In genomic region chr9:110538169-110538568, GRCh38 we compare ENCODE assay signal across 20 cellular contexts. TPM values are rescaled to one million over a fixed set of nuclear protein-coding genes. Genes with fewer than 3 reads are reported as not detected.
DNase-seq lines count a peak whose midpoint lies in the region; ATAC-seq, FAIRE-seq and TF ChIP-seq lines count a peak whose summit lies in the region.
"Had no signal": no experiment of that assay in that cellular context is flagged by ENCODE, and none has a peak within 500 bp of the region (broad histone marks: within the 10 kb centered on the region; RNA-seq: fewer than 3 reads in every experiment).

No MANE protein-coding gene starts in this region.

- no peak overlapping the region for H2AFZ ChIP-seq in hepatocyte
- H2AFZ ChIP-seq: parathyroid adenoma had no signal

- H4K20me1 ChIP-seq in hepatocyte (ENCODE audit: insufficient read depth, poor library complexity, severe bottlenecking): no peaks in the 10 kb centered on the region

- no peak for ATAC-seq in Right ventricle myocardium inferior
- ATAC-seq: activated CD4-positive, CD25-positive, alpha-beta regulatory T cell treated with anti-CD3 and anti-CD28 coated beads, Interleukin-2, amount 50 U/mL, for 24 hours had no signal

- H3K4me1 ChIP-seq in left ventricle myocardium inferior (peaks cover 16% of the 10 kb centered on the region), hepatocyte (ENCODE audit: insufficient read depth) (no peaks in the 10 kb centered on the region), vagina (peaks cover 4% of the 10 kb centered on the region)
- H3K4me1 ChIP-seq: parathyroid adenoma had no signal

- WGBS in hepatocyte (ENCODE audit: low lambda C conversion rate, missing lambda C conversion rate): 35% methylated on average over 2 of the region's 2 CpGs

- DNase-seq in left ventricle myocardium inferior (no peak), Right ventricle myocardium inferior (ENCODE audit: missing footprints) (no peak), astrocyte of the spinal cord (ENCODE audit: low read depth, low spot score) (peak; percentile 25), hepatocyte (ENCODE audit: low spot score) (no peak), vagina (ENCODE audit: extremely low spot score in 2 of 2) (no peak), OCI-M2 (lab: John Stamatoyannopoulos, UW; ENCODE audit: unreplicated experiment) (no peak), GM12891 (ENCODE audit: insufficient read length, low spot score) (no peak)
- no peak for DNase-seq in stimulated activated CD4-positive, alpha-beta T cell treated with anti-CD3 and anti-CD28 coated beads, Interleukin-2, amount 100 ng/mL, for 48 hours
- DNase-seq: activated effector memory CD4-positive, alpha-beta T cell treated with Interleukin-2 at 50 U/mL for 16 hours; COR-L47; left cardiac atrium; NCI-H146; NCI-H345; stimulated activated CD4-positive, alpha-beta T cell treated with anti-CD3 and anti-CD28 coated beads, Interleukin-12 subunit alpha, Interleukin-12 subunit beta, amount 100 ng/mL, for 4 hours had no signal

- no peaks in the 10 kb centered on the region for H3K9me2 ChIP-seq in hepatocyte (replicated peaks; ENCODE audit: insufficient read depth)

- H3K4me3 ChIP-seq in left ventricle myocardium inferior (no peak overlapping the region), astrocyte of the spinal cord (ENCODE audit: low read depth, low read length) (no peak overlapping the region), hepatocyte (no peak overlapping the region), vagina (no peak overlapping the region)
- H3K4me3 ChIP-seq: coronary artery had no signal

- H3K27ac ChIP-seq in left ventricle myocardium inferior (replicated peaks) (peak overlapping the region; percentile 31), hepatocyte (no peak overlapping the region), vagina (peak overlapping the region; percentile 29)
- H3K27ac ChIP-seq: parathyroid adenoma had no signal

- H3K36me3 ChIP-seq in left ventricle myocardium inferior (no peaks in the 10 kb centered on the region), hepatocyte (replicated peaks; ENCODE audit: insufficient read depth, low read depth) (no peaks in the 10 kb centered on the region), vagina (no peaks in the 10 kb centered on the region)

- in situ Hi-C loops in astrocyte of the spinal cord (cut with HindIII; ENCODE audit: low sequenced_read_pairs): no loop called here

- H3K79me2 ChIP-seq in hepatocyte: no peaks in the 10 kb centered on the region
- H3K79me2 ChIP-seq: parathyroid adenoma had no signal

- FAIRE-seq in GM12891 (lab: Jason Lieb, UNC): no peak
- FAIRE-seq: H1, urothelium cell line had no signal

- H3K27me3 ChIP-seq in left ventricle myocardium inferior (ENCODE audit: low read depth): no peaks in the 10 kb centered on the region
- H3K27me3 ChIP-seq in hepatocyte: no peaks in the 10 kb centered on the region
- H3K27me3 ChIP-seq in vagina: no peaks in the 10 kb centered on the region

- TF ChIP-seq POLR2A in vagina (IDR thresholded peaks at IDR 0.05) (no peak), GM12891 (IDR thresholded peaks at IDR 0.05; ENCODE audit: low read depth, low read length) (no peak)

- peak overlapping the region; percentile 13 for H3K4me2 ChIP-seq in hepatocyte

- peaks cover 5% of the 10 kb centered on the region for H3K9me3 ChIP-seq in left ventricle myocardium inferior (replicated peaks)
- no peaks in the 10 kb centered on the region for H3K9me3 ChIP-seq in hepatocyte (ENCODE audit: low read depth)
- H3K9me3 ChIP-seq in vagina: no peaks in the 10 kb centered on the region

- intact Hi-C loops in left ventricle myocardium inferior (cut with micrococcal nuclease): no loop called here
- intact Hi-C loops in Right ventricle myocardium inferior (cut with DNase I): no loop called here
- intact Hi-C loops in vagina (cut with DNase I): no loop called here

- no peak for TF ChIP-seq CTCF in left ventricle myocardium inferior (IDR thresholded peaks at IDR 0.05; ENCODE audit: borderline replicate concordance)
- TF ChIP-seq CTCF in astrocyte of the spinal cord (IDR thresholded peaks at IDR 0.05; ENCODE audit: low read depth, low read length): no peak
- TF ChIP-seq CTCF in hepatocyte (IDR thresholded peaks at IDR 0.05; ENCODE audit: poor library complexity): no peak
- no peak for TF ChIP-seq CTCF in vagina (IDR thresholded peaks at IDR 0.05)

TF ChIP-seq in GM12891, 5 proteins besides CTCF, POLR2A, EP300 and RAD21:
- TF ChIP-seq PAX5 (IDR thresholded peaks at IDR 0.05; ENCODE audit: insufficient read depth, low read length, severe bottlenecking) (no peak), POLR2AphosphoS5 (IDR thresholded peaks at IDR 0.05; ENCODE audit: low read depth, low read length) (no peak), TAF1 (IDR thresholded peaks at IDR 0.05; ENCODE audit: low read depth, low read length) (no peak), SPI1 (IDR thresholded peaks at IDR 0.05; ENCODE audit: low read depth, low read length) (no peak), POU2F2 (IDR thresholded peaks at IDR 0.05; ENCODE audit: low read depth, low read length) (no peak)

RNA-seq across cellular contexts. Expression of gene SVEP1, which starts 41.4 kb away (rescaled TPM):
- 8.8 TPM for total RNA-seq in left ventricle myocardium inferior
- total RNA-seq in Right ventricle myocardium inferior: 6.4 TPM
- total RNA-seq in hepatocyte: 13.3 and 14.6 TPM in 2 replicates
- polyA plus RNA-seq in hepatocyte: 4.7 and 5.3 TPM in 2 replicates
- total RNA-seq in vagina: 84.5 TPM
- polyA plus RNA-seq in GM12891 (2012; ENCODE audit: low read depth, missing spikeins): 0.01 TPM
- total RNA-seq: T-helper 2 cell treated with Interferon-gamma antibody and Interleukin-4, amounts not matched to agents 100 ng/mL and 5 ng/mL, for 36 hours had no signal
